Comparison of ENCODE assay signal across 12 cellular contexts in genomic region chr12:59972941-59973340, GRCh38.
DNase-seq lines count a peak whose midpoint lies in the region; ATAC-seq and TF ChIP-seq lines count a peak whose summit lies in the region.
"Had no signal": no experiment of that assay in that cellular context is flagged by ENCODE, and none has a peak within 500 bp of the region (broad histone marks: within the 10 kb centered on the region; RNA-seq: fewer than 3 reads in every experiment).

No MANE protein-coding gene starts in this region.

- WGBS in body of pancreas, 2 donors, result 46 to 58% methylated on average over 4 of the region's 4 CpGs

- H3K27me3 ChIP-seq in body of pancreas (no peaks in the 10 kb centered on the region), left lung (no peaks in the 10 kb centered on the region)

- TF ChIP-seq EP300 in Ishikawa (IDR thresholded peaks at IDR 0.05; ENCODE audit: borderline replicate concordance), result no peak

- H3K9me3 ChIP-seq in body of pancreas (no peaks in the 10 kb centered on the region), left lung (no peaks in the 10 kb centered on the region)

- TF ChIP-seq RAD21 in Ishikawa (IDR thresholded peaks at IDR 0.05; ENCODE audit: low read depth), result no peak

- no peak for TF ChIP-seq CTCF in body of pancreas (IDR thresholded peaks at IDR 0.05)
- TF ChIP-seq CTCF in left lung (IDR thresholded peaks at IDR 0.05), result no peak

- no peak for TF ChIP-seq POLR2A in body of pancreas (IDR thresholded peaks at IDR 0.05)

- H3K4me1 ChIP-seq in body of pancreas, result peaks cover 6% of the 10 kb centered on the region
- no peaks in the 10 kb centered on the region for H3K4me1 ChIP-seq in left lung

- in situ Hi-C loops in Caki2 (cut with HindIII; ENCODE audit: low pct_unique_long_range_greater_than_20kb, low sequenced_read_pairs), result no loop called here

- ATAC-seq in body of pancreas, result peak; percentile 30
- ATAC-seq in left lung, result peak; percentile 38
- ATAC-seq in HG03439 (IDR thresholded peaks at IDR 0.05; ENCODE audit: unreplicated experiment), result no peak

- H3K27ac ChIP-seq in body of pancreas (no peak overlapping the region), left lung (no peak overlapping the region)

- H3K4me3 ChIP-seq in body of pancreas (no peak overlapping the region), left lung (no peak overlapping the region)

- intact Hi-C loops in body of pancreas (cut with DNase I), result no loop called here
- intact Hi-C loops in left lung (cut with DNase I), result no loop called here

- H3K36me3 ChIP-seq in body of pancreas (replicated peaks in 1 of 2; ENCODE audit: insufficient read depth in 1 of 2, low read depth in 2 of 2) (no peaks in the 10 kb centered on the region), left lung (no peaks in the 10 kb centered on the region)

- peak; percentile 71 for DNase-seq in Caki2 (ENCODE audit: low read depth)
- no peak for DNase-seq in body of pancreas
- DNase-seq in left lung, result no peak
- no peak for DNase-seq in globus pallidus (ENCODE audit: low spot score)
- no peak for DNase-seq in DMS53 (lab: John Stamatoyannopoulos, UW)
- no peak for DNase-seq in NCI-H1436 treated with DMSO at 0.1 percent for 48 hours (lab: John Stamatoyannopoulos, UW)
- DNase-seq: activated CD4-positive, alpha-beta T cell treated with anti-CD3 and anti-CD28 coated beads, Interleukin-2, amount 10 ng/mL, durations not matched to agents 24 days and 14 days; activated gamma-delta T cell treated with Interleukin-2 at 50 U/mL for 16 hours; DMS153; hypothalamus had no signal

TF ChIP-seq in Ishikawa, 13 proteins besides CTCF, POLR2A, EP300 and RAD21:
- TF ChIP-seq MAX (IDR thresholded peaks at IDR 0.05) (no peak), CEBPB (IDR thresholded peaks at IDR 0.05) (peak; percentile 96)
